Comparison of ENCODE assay signal across 1 cellular context in the genomic region with DNA sequence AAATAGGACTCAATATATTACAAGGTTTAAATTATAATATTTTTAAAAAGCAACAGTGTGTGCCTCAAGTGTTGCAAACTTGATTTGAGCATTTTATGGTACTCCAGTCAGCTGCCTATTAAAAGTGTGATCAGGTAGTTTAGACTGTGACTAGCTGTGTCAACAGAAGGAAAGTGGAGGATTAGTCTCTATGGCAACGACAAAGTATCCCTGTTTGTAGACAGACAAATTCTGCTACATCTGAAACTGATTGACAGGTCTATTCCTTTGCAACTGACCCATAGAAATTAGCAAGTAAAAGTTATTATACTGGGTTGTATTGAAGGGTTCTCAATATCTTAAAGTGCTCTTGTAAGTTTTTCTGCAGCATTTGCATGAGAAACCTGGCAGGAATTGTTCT.
TF ChIP-seq lines count a peak whose summit lies in the region.

No MANE protein-coding gene starts in this region.

TF ChIP-seq in HepG2, 621 proteins besides CTCF, POLR2A, EP300 and RAD21 (continued from another document):
- TF ChIP-seq ZBTB42 (CRISPR knock-in tag; IDR thresholded peaks at IDR 0.05) (no peak), ZNF619 (CRISPR knock-in tag; IDR thresholded peaks at IDR 0.05) (no peak), IKZF5 (CRISPR knock-in tag; IDR thresholded peaks at IDR 0.05) (no peak), ZNF563 (CRISPR knock-in tag; IDR thresholded peaks at IDR 0.05) (no peak), LBX2 (CRISPR knock-in tag; IDR thresholded peaks at IDR 0.05; ENCODE audit: borderline replicate concordance) (no peak), ZNF205 (CRISPR knock-in tag; IDR thresholded peaks at IDR 0.05) (no peak), ZNF883 (CRISPR knock-in tag; IDR thresholded peaks at IDR 0.05; ENCODE audit: not compliant biosample characterization) (no peak), HNF1B (CRISPR knock-in tag; IDR thresholded peaks at IDR 0.05) (no peak), CBX1 (IDR thresholded peaks at IDR 0.05; ENCODE audit: low read depth) (no peak), PLSCR1 (CRISPR knock-in tag; IDR thresholded peaks at IDR 0.05; ENCODE audit: borderline replicate concordance) (no peak)
